Comparison of ENCODE assay signal across 1 cellular context in the genomic region with DNA sequence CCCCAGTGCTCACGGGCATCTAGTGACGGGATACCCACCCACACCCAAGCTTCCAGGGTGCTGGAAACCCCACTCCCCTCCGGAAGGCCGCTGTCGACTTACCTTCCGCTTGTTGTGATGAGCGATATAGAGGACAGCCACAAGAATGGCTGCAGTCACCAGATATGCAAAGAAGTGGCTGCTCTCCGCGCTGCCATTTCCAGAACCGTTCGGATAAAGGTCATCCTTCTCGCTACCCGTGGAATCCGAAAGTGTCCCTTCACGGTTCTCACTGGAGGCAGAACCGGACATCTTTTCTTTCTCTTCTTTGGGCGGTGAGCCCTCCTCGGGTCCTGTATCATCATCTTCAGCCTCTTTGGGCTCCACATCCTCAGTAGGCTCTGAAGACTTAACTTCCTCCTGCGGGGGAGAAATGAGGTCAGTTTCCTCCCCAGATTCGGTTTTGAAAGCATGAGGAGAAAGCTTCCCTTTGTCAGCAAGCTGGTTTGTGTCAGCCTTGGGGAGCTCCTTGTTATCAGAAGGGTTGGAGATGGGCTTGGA.
TF ChIP-seq lines count a peak whose summit lies in the region.

No MANE protein-coding gene starts in this region.

TF ChIP-seq in HCT116, 20 proteins besides CTCF, POLR2A, EP300 and RAD21 (continued from another document):
- TF ChIP-seq, protein P1, sequence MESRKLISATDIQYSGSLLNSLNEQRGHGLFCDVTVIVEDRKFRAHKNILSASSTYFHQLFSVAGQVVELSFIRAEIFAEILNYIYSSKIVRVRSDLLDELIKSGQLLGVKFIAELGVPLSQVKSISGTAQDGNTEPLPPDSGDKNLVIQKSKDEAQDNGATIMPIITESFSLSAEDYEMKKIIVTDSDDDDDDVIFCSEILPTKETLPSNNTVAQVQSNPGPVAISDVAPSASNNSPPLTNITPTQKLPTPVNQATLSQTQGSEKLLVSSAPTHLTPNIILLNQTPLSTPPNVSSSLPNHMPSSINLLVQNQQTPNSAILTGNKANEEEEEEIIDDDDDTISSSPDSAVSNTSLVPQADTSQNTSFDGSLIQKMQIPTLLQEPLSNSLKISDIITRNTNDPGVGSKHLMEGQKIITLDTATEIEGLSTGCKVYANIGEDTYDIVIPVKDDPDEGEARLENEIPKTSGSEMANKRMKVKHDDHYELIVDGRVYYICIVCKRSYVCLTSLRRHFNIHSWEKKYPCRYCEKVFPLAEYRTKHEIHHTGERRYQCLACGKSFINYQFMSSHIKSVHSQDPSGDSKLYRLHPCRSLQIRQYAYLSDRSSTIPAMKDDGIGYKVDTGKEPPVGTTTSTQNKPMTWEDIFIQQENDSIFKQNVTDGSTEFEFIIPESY (IDR thresholded peaks at IDR 0.05; ENCODE audit: extremely low read depth, insufficient replicate concordance, low read length): no peak
- TF ChIP-seq ZNF274 (IDR thresholded peaks at IDR 0.05; ENCODE audit: low read depth, low read length) (no peak), SIN3A (IDR thresholded peaks at IDR 0.05; ENCODE audit: low read depth) (no peak), FOSL1 (IDR thresholded peaks at IDR 0.05; ENCODE audit: low read depth) (no peak)
- TF ChIP-seq, protein P2, sequence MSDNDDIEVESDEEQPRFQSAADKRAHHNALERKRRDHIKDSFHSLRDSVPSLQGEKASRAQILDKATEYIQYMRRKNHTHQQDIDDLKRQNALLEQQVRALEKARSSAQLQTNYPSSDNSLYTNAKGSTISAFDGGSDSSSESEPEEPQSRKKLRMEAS (IDR thresholded peaks at IDR 0.05): no peak
